ENCODE assay signal across 22 cellular contexts in the genomic region with DNA sequence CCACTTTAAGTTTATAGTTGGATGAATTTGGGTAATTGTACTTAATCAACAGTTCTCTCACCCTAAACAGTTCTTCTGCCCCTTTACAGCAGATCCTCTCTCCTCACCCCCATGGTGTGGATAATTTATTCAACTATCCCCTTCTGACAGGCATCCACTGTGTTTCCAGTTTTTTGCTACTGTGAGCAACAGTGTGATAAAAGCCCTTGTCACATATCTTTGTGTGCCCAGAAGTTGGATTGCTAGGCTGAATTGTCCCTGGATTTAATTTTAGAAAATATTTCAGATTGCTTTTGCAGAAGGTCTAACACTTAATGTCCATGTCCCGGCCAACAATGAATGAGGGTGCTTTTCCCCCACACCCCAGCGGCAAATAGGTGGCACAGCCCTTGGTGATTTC. TPM values are rescaled to one million over a fixed set of nuclear protein-coding genes. Genes with fewer than 3 reads are reported as not detected.
DNase-seq lines count a peak whose midpoint lies in the region; ATAC-seq and TF ChIP-seq lines count a peak whose summit lies in the region.
"Had no signal": no experiment of that assay in that cellular context is flagged by ENCODE, and none has a peak within 500 bp of the region (broad histone marks: within the 10 kb centered on the region; RNA-seq: fewer than 3 reads in every experiment).

No MANE protein-coding gene starts in this region.

- TF ChIP-seq RAD21 in IMR-90 (IDR thresholded peaks at IDR 0.05; ENCODE audit: low read length) = no peak

- H2BK120ac ChIP-seq in IMR-90 (ENCODE audit: low read depth, low read length) = 0 out of 2 replicates have a peak overlapping the region, but pooled peaks have one; percentile 11

- H3K4me1 Mint-ChIP-seq in nephron = peaks cover 51% of the 10 kb centered on the region
- H3K4me1 Mint-ChIP-seq in activated CD4-positive, alpha-beta T cell treated with anti-CD3 and anti-CD28 coated beads, Interleukin-2, amount 10 ng/mL, durations not matched to agents 7 days and 5 days = no peaks in the 10 kb centered on the region

- no peak overlapping the region for H3K4me2 ChIP-seq in IMR-90 (ENCODE audit: low read depth, low read length)
- H3K4me2 ChIP-seq: KMS-11 had no signal

- H3K4me3 ChIP-seq in ACC112 (ENCODE audit: low read depth, low read length) (no peak overlapping the region), IMR-90 (ENCODE audit: insufficient read depth, low read depth, low read length) (no peak overlapping the region)
- H3K4me3 ChIP-seq: SJSA1 had no signal

- no peak overlapping the region for H2AK5ac ChIP-seq in IMR-90 (ENCODE audit: low read depth, low read length)

- ATAC-seq in IMR-90 (ENCODE audit: low read depth) (no peak), HG03039 (IDR thresholded peaks at IDR 0.05; ENCODE audit: unreplicated experiment) (no peak), GM18867 (IDR thresholded peaks at IDR 0.05; ENCODE audit: unreplicated experiment) (no peak)

- H3K27ac ChIP-seq in ACC112 (ENCODE audit: low read depth, low read length) = peak overlapping the region; percentile 45
- H3K27ac ChIP-seq in IMR-90 (ENCODE audit: insufficient read depth, low read length) = no peak overlapping the region
- H3K27ac ChIP-seq: KMS-11 had no signal

- BruUV-seq in IMR-90 (replicated peaks; lab: Mats Ljungman, UMichigan) = no TSS peak

- H2BK20ac ChIP-seq in IMR-90 (ENCODE audit: low read depth, low read length) = no peak overlapping the region

- H3K9me1 ChIP-seq in IMR-90 (ENCODE audit: insufficient read depth, low read length) = peaks cover 21% of the 10 kb centered on the region

- 0 out of 4 replicates have a peak, but pooled peaks cover 0 to 2% of the 10 kb centered on the region in 2 experiments for H3K79me1 ChIP-seq in IMR-90 (ENCODE audit: low read depth in 1 of 2, low read length in 2 of 2)

- H3K4me1 ChIP-seq in ACC112 (ENCODE audit: control insufficient read depth, insufficient read depth, low read length, unreplicated experiment) (peaks cover 71% of the 10 kb centered on the region), IMR-90 (ENCODE audit: control insufficient read depth, insufficient read depth, low read length) (peaks cover 34% of the 10 kb centered on the region)

- TF ChIP-seq POLR2A in IMR-90 (IDR thresholded peaks at IDR 0.05; ENCODE audit: low read depth, low read length) = no peak
- no peak for TF ChIP-seq POLR2A in erythroblast (IDR thresholded peaks at IDR 0.05; ENCODE audit: low read length)

- no peaks in the 10 kb centered on the region for H3K79me2 ChIP-seq in ACC112 (ENCODE audit: control insufficient read depth, insufficient read depth, low read length, unreplicated experiment)

- POLR2A ChIA-PET in IMR-90 (lab: Charles Lee; ENCODE audit: unreplicated experiment) = no interaction called here
- POLR2A ChIA-PET in activated CD4-positive, alpha-beta T cell treated with anti-CD3 and anti-CD28 coated beads, Interleukin-2, amount 10 ng/mL, durations not matched to agents 7 days and 5 days (lab: Charles Lee) = no interaction called here

- intact Hi-C loops in IMR-90 (cut with micrococcal nuclease) = no loop called here

- H3K14ac ChIP-seq in IMR-90 (replicated peaks; ENCODE audit: low read depth, low read length) = no peak overlapping the region

- dilution Hi-C loops in IMR-90 (cut with HindIII; ENCODE audit: low sequenced_read_pairs, unreplicated experiment) = no loop called here

- no peak overlapping the region for H3K23ac ChIP-seq in IMR-90 (ENCODE audit: low read depth, low read length)

- H2BK5ac ChIP-seq in IMR-90 (ENCODE audit: low read depth, low read length, poor library complexity, severe bottlenecking) = no peak overlapping the region

- DNase-seq in IMR-90 (no peak), erythroblast (lab: John Stamatoyannopoulos, UW) (peak; percentile 41 to 50)
- no peak for DNase-seq in activated CD4-positive, alpha-beta T cell treated with anti-CD3 and anti-CD28 coated beads, Interleukin-2, amount 10 ng/mL, durations not matched to agents 7 days and 5 days
- DNase-seq in activated naive CD4-positive, alpha-beta T cell treated with anti-CD3 and anti-CD28 coated beads, Interleukin-2, amount 50 U/mL, for 16 hours = no peak
- DNase-seq: DMS79 treated with DMSO at 0.1 percent for 48 hours, NCI-H1417, NCI-H187, NCI-H2107, NCI-H510A, NCI-H774 had no signal

- no peaks in the 10 kb centered on the region for H3K9me3 Mint-ChIP-seq in nephron
- H3K9me3 Mint-ChIP-seq in activated CD4-positive, alpha-beta T cell treated with anti-CD3 and anti-CD28 coated beads, Interleukin-2, amount 10 ng/mL, durations not matched to agents 7 days and 5 days = no peaks in the 10 kb centered on the region

- no peak overlapping the region for H3K4ac ChIP-seq in IMR-90 (ENCODE audit: low read depth, low read length)

- no peak overlapping the region for H3K56ac ChIP-seq in IMR-90 (ENCODE audit: extremely low read depth, insufficient read depth, low read length)

- no peaks in the 10 kb centered on the region for H3K36me3 Mint-ChIP-seq in nephron (ENCODE audit: low read depth)
- H3K36me3 Mint-ChIP-seq in activated CD4-positive, alpha-beta T cell treated with anti-CD3 and anti-CD28 coated beads, Interleukin-2, amount 10 ng/mL, durations not matched to agents 7 days and 5 days (ENCODE audit: low read depth) = no peaks in the 10 kb centered on the region
- H3K36me3 Mint-ChIP-seq: CD14-positive monocyte had no signal

- no peak overlapping the region for H2AK9ac ChIP-seq in IMR-90 (replicated peaks; ENCODE audit: low read depth, low read length, poor library complexity)

- H3K27me3 ChIP-seq in ACC112 (ENCODE audit: insufficient read depth, low read length) = no peaks in the 10 kb centered on the region
- no peaks in the 10 kb centered on the region for H3K27me3 ChIP-seq in IMR-90 (ENCODE audit: control insufficient read depth, insufficient read depth, low read length)
- H3K27me3 ChIP-seq: SJSA1 had no signal

- no peaks in the 10 kb centered on the region for H3K9me3 ChIP-seq in IMR-90 (ENCODE audit: control insufficient read depth, insufficient read depth, low read length)
- H3K9me3 ChIP-seq: SJSA1 had no signal

- in situ Hi-C loops in IMR-90 (cut with MboI; ENCODE audit: low sequenced_read_pairs) = no loop called here

- peaks cover 5% of the 10 kb centered on the region for H3K27me3 Mint-ChIP-seq in nephron (ENCODE audit: low read depth)
- H3K27me3 Mint-ChIP-seq in activated CD4-positive, alpha-beta T cell treated with anti-CD3 and anti-CD28 coated beads, Interleukin-2, amount 10 ng/mL, durations not matched to agents 7 days and 5 days = peaks cover 24% of the 10 kb centered on the region

- no peaks in the 10 kb centered on the region for H3K36me3 ChIP-seq in ACC112 (ENCODE audit: insufficient read depth, low read length)
- H3K36me3 ChIP-seq in IMR-90 (ENCODE audit: control insufficient read depth, insufficient read depth, low read length) = no peaks in the 10 kb centered on the region
- H3K36me3 ChIP-seq: SJSA1 had no signal

- no CpG with 5 or more reads among the region's 2 CpGs for WGBS in IMR-90 (ENCODE audit: extremely low coverage in 2 of 2, insufficient read length in 1 of 2), 2 experiments

- TF ChIP-seq CTCF in IMR-90 (conservative IDR thresholded peaks at IDR 0.05; ENCODE audit: low read depth, low read length) (no peak), nephron (IDR thresholded peaks at IDR 0.05; ENCODE audit: unreplicated experiment in 3 of 3) (no peak)

- H4K8ac ChIP-seq in IMR-90 (ENCODE audit: low read depth in 2 of 2, low read length in 2 of 2) = no peak overlapping the region

- H4K20me1 ChIP-seq in IMR-90 (ENCODE audit: insufficient read depth, low read length) = no peaks in the 10 kb centered on the region

- CTCF ChIA-PET in IMR-90 (lab: Yijun Ruan, JAX) = no interaction called here
- CTCF ChIA-PET in activated CD4-positive, alpha-beta T cell treated with anti-CD3 and anti-CD28 coated beads, Interleukin-2, amount 10 ng/mL, durations not matched to agents 7 days and 5 days (lab: Charles Lee) = interaction anchor here (0.9 kb wide), 1 partner anchor 23 kb away, joined by 3 read pairs; no protein-coding TSS in a partner anchor

- H3K9ac ChIP-seq in IMR-90 (ENCODE audit: low read depth, low read length) = no peak overlapping the region
- H3K9ac ChIP-seq: KMS-11 had no signal

- H2BK15ac ChIP-seq in IMR-90 (ENCODE audit: low read depth, low read length) = no peak overlapping the region

- H4K5ac ChIP-seq in IMR-90 (ENCODE audit: low read depth, low read length) = no peak overlapping the region

- H2AFZ ChIP-seq in ACC112 (ENCODE audit: low read length, unreplicated experiment) (no peak overlapping the region), IMR-90 (replicated peaks; ENCODE audit: low read length, poor library complexity) (no peak overlapping the region)

- H3K18ac ChIP-seq in IMR-90 (ENCODE audit: low read depth, low read length) = no peak overlapping the region

- no peak overlapping the region for H3K4me3 Mint-ChIP-seq in nephron
- H3K4me3 Mint-ChIP-seq in activated CD4-positive, alpha-beta T cell treated with anti-CD3 and anti-CD28 coated beads, Interleukin-2, amount 10 ng/mL, durations not matched to agents 7 days and 5 days = no peak overlapping the region

- peak overlapping the region in 2 of 3 experiments; percentile 14 to 28 for H3K27ac Mint-ChIP-seq in nephron
- no peak overlapping the region for H3K27ac Mint-ChIP-seq in activated CD4-positive, alpha-beta T cell treated with anti-CD3 and anti-CD28 coated beads, Interleukin-2, amount 10 ng/mL, durations not matched to agents 7 days and 5 days
- H3K27ac Mint-ChIP-seq: CD14-positive monocyte had no signal

- no peak overlapping the region for H4K91ac ChIP-seq in IMR-90 (ENCODE audit: insufficient read depth, low read depth, low read length)

TF ChIP-seq in IMR-90, 13 proteins besides CTCF, POLR2A, EP300 and RAD21:
- TF ChIP-seq RCOR1 (IDR thresholded peaks at IDR 0.05; ENCODE audit: insufficient replicate concordance, low read length) = no peak

RNA-seq across cellular contexts. Expression of gene SCUBE3, which starts 30.5 kb away (rescaled TPM):
- total RNA-seq in IMR-90 (2012; rRNA removed) = 19.9 and 21.1 TPM in 2 replicates
- polyA plus RNA-seq in IMR-90 (2012; rRNA removed) = 41.5 and 45.5 TPM in 2 replicates
- polyA plus RNA-seq in IMR-90 (2012; cell fraction: cytosol; rRNA removed) = 24.2 and 25.6 TPM in 2 replicates
- 53.9 and 65.7 TPM in 2 replicates for polyA plus RNA-seq in IMR-90 (2012; cell fraction: nucleus; rRNA removed; ENCODE audit: low replicate concordance)
- not detected for total RNA-seq in activated CD4-positive, alpha-beta T cell treated with anti-CD3 and anti-CD28 coated beads, Interleukin-2, amount 10 ng/mL, durations not matched to agents 7 days and 5 days
- total RNA-seq: HT-29, OCI-LY7 had no signal
- polyA plus RNA-seq: CD14-positive monocyte had no signal

RNA-seq across cellular contexts. Expression of gene TCP11, which starts 42.1 kb away (rescaled TPM):
- 0.36 and 0.56 TPM in 2 replicates for total RNA-seq in IMR-90 (2012; rRNA removed)
- 0.30 and 0.34 TPM in 2 replicates for polyA plus RNA-seq in IMR-90 (2012; rRNA removed)
- polyA plus RNA-seq in IMR-90 (2012; cell fraction: cytosol; rRNA removed) = 0.16 TPM in 1 of 2 replicates, not detected in the other
- polyA plus RNA-seq in IMR-90 (2012; cell fraction: nucleus; rRNA removed; ENCODE audit: low replicate concordance) = 0.09 and 0.11 TPM in 2 replicates
- not detected for total RNA-seq in activated CD4-positive, alpha-beta T cell treated with anti-CD3 and anti-CD28 coated beads, Interleukin-2, amount 10 ng/mL, durations not matched to agents 7 days and 5 days
- total RNA-seq: G401, H1, HT-29, OCI-LY7, RPMI7951 had no signal
- polyA plus RNA-seq: CD14-positive monocyte had no signal

Comparison
In these comparisons a context has a peak if more than half of its experiments do, and no peak if none do; other contexts are left out.
1. DNase-seq: peak in erythroblast (2 of 2); none in IMR-90 (single experiment), activated CD4-positive, alpha-beta T cell treated with anti-CD3 and anti-CD28 coated beads, Interleukin-2, amount 10 ng/mL, durations not matched to agents 7 days and 5 days (single experiment) and activated naive CD4-positive, alpha-beta T cell treated with anti-CD3 and anti-CD28 coated beads, Interleukin-2, amount 50 U/mL, for 16 hours (single experiment).
2. RNA of gene SCUBE3, which starts 30.5 kb away (total RNA-seq): 19.9 to 21.1 TPM in IMR-90; not detected in activated CD4-positive, alpha-beta T cell treated with anti-CD3 and anti-CD28 coated beads, Interleukin-2, amount 10 ng/mL, durations not matched to agents 7 days and 5 days; every median in the first group is over 10 times any median in the second.